In the genomic region with DNA sequence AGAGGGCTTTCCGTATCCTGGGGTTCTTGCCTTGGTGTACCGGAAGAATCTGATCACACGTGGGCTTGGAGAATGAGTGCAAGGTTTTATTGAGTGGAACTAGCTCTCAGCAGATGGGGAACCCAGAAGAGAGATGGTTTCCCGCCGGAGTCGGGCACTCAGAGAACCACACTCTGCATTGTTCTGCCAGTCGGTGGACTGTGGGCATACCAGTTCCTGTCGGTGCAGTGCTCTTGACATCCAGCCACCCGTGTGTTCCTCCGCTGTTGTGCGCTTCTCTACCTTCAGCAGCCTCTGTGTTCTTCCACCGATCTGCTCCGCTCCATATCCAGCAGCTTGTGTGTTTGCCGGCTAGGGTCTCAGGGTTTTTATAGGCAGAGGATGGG, we compare ENCODE assay signal across 1 cellular context.
TF ChIP-seq lines count a peak whose summit lies in the region.

No MANE protein-coding gene starts in this region.

TF ChIP-seq in K562, 482 proteins besides CTCF, POLR2A, EP300 and RAD21:
- TF ChIP-seq ZC3H11A (IDR thresholded peaks at IDR 0.05; ENCODE audit: low read depth, low read length) (no peak), ZZZ3 (IDR thresholded peaks at IDR 0.05) (no peak), RFX5 (IDR thresholded peaks at IDR 0.05; ENCODE audit: low read depth, low read length) (no peak), KHSRP (IDR thresholded peaks at IDR 0.05) (no peak), SMARCA4 (IDR thresholded peaks at IDR 0.05) (no peak), NCOA4 (IDR thresholded peaks at IDR 0.05; ENCODE audit: partially characterized antibody) (no peak), ZC3H8 (IDR thresholded peaks at IDR 0.05) (no peak), ZNF324 (CRISPR knock-in tag; IDR thresholded peaks at IDR 0.05) (no peak), LEF1 (IDR thresholded peaks at IDR 0.05) (no peak), MLLT1 (IDR thresholded peaks at IDR 0.05) (no peak), DMBX1 (CRISPR knock-in tag; IDR thresholded peaks at IDR 0.05; ENCODE audit: borderline replicate concordance) (no peak), PTTG1 (tag; IDR thresholded peaks at IDR 0.05; ENCODE audit: low read depth) (no peak)
- TF ChIP-seq, protein P1, sequence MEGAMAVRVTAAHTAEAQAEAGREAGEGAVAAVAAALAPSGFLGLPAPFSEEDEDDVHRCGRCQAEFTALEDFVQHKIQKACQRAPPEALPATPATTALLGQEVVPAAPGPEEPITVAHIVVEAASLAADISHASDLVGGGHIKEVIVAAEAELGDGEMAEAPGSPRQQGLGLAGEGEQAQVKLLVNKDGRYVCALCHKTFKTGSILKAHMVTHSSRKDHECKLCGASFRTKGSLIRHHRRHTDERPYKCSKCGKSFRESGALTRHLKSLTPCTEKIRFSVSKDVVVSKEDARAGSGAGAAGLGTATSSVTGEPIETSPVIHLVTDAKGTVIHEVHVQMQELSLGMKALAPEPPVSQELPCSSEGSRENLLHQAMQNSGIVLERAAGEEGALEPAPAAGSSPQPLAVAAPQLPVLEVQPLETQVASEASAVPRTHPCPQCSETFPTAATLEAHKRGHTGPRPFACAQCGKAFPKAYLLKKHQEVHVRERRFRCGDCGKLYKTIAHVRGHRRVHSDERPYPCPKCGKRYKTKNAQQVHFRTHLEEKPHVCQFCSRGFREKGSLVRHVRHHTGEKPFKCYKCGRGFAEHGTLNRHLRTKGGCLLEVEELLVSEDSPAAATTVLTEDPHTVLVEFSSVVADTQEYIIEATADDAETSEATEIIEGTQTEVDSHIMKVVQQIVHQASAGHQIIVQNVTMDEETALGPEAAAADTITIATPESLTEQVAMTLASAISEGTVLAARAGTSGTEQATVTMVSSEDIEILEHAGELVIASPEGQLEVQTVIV (CRISPR knock-in tag; IDR thresholded peaks at IDR 0.05; ENCODE audit: borderline replicate concordance): no peak
- TF ChIP-seq, protein P2, sequence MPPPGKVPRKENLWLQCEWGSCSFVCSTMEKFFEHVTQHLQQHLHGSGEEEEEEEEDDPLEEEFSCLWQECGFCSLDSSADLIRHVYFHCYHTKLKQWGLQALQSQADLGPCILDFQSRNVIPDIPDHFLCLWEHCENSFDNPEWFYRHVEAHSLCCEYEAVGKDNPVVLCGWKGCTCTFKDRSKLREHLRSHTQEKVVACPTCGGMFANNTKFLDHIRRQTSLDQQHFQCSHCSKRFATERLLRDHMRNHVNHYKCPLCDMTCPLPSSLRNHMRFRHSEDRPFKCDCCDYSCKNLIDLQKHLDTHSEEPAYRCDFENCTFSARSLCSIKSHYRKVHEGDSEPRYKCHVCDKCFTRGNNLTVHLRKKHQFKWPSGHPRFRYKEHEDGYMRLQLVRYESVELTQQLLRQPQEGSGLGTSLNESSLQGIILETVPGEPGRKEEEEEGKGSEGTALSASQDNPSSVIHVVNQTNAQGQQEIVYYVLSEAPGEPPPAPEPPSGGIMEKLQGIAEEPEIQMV (tag; conservative IDR thresholded peaks at IDR 0.05; ENCODE audit: low read depth): no peak
